In the genomic region with DNA sequence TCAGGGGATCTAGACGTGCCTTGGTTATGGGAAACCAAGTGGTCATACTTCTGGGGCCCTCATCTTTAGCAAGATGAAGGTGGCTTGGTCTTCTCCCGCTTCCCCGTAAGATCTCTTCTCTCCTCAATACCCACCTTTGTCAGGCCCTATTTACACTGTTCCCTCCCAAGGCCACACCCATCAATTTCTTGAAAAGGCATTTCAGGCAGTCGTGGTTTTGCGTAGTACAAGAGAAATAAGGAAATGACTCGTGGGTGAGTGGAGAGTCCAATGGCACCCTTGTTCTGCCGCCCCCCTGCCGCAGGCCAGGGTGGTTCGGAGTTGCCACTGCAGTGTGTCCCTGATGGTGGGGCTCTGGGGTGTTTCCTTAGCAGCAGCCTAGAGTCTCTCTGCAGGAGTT, we compare ENCODE assay signal across 12 cellular contexts. TPM values are rescaled to one million over a fixed set of nuclear protein-coding genes. Genes with fewer than 3 reads are reported as not detected.
DNase-seq lines count a peak whose midpoint lies in the region; ATAC-seq and TF ChIP-seq lines count a peak whose summit lies in the region.
"Had no signal": no experiment of that assay in that cellular context is flagged by ENCODE, and none has a peak within 500 bp of the region (broad histone marks: within the 10 kb centered on the region; RNA-seq: fewer than 3 reads in every experiment).

No MANE protein-coding gene starts in this region.

- no peaks in the 10 kb centered on the region for H3K27me3 Mint-ChIP-seq in MCF 10A (ENCODE audit: insufficient read depth, unreplicated experiment)

- H3K4me3 Mint-ChIP-seq in MCF 10A (ENCODE audit: unreplicated experiment), result peak overlapping the region; percentile 45

- peak; percentile 68 for DNase-seq in MCF 10A (ENCODE audit: unreplicated experiment)
- DNase-seq in breast epithelium (ENCODE audit: low spot score in 2 of 2), result no peak
- peak; percentile 40 to 59 for DNase-seq in SW 1271 (lab: John Stamatoyannopoulos, UW)
- DNase-seq in fibroblast of the aortic adventitia (ENCODE audit: low read depth), result peak; percentile 67
- DNase-seq in NCI-H2107 treated with DMSO at 0.1 percent for 48 hours (lab: John Stamatoyannopoulos, UW; ENCODE audit: unreplicated experiment), result no peak
- DNase-seq: heart left ventricle, NCI-H2107 had no signal

- intact Hi-C loops in MCF 10A (cut with micrococcal nuclease) (no loop called here), breast epithelium (cut with DNase I; ENCODE audit: low total_unique reads) (no loop called here)

- no peaks in the 10 kb centered on the region for H3K4me1 ChIP-seq in breast epithelium
- H3K4me1 ChIP-seq: heart left ventricle had no signal

- peak overlapping the region; percentile 97 for H3K27ac Mint-ChIP-seq in MCF 10A (ENCODE audit: low read depth, unreplicated experiment)

- H3K27ac ChIP-seq in breast epithelium, result no peak overlapping the region
- H3K27ac ChIP-seq: cardiac muscle cell, heart left ventricle, SK-N-MC had no signal

- H3K36me3 Mint-ChIP-seq in MCF 10A (ENCODE audit: insufficient read depth, unreplicated experiment), result peaks cover 8% of the 10 kb centered on the region

- H3K9me3 Mint-ChIP-seq in MCF 10A (ENCODE audit: unreplicated experiment), result no peaks in the 10 kb centered on the region

- H3K9me3 ChIP-seq in breast epithelium, result no peaks in the 10 kb centered on the region
- H3K9me3 ChIP-seq: heart left ventricle had no signal

- no peak overlapping the region for H3K4me3 ChIP-seq in breast epithelium
- no peak overlapping the region for H3K4me3 ChIP-seq in fibroblast of the aortic adventitia (ENCODE audit: low read depth, low read length)
- H3K4me3 ChIP-seq: cardiac muscle cell, heart left ventricle, SK-N-MC had no signal

- ATAC-seq in GM21737 (IDR thresholded peaks at IDR 0.05; ENCODE audit: unreplicated experiment), result no peak
- ATAC-seq in HG03565 (IDR thresholded peaks at IDR 0.05; ENCODE audit: unreplicated experiment), result no peak
- no peak for ATAC-seq in GM19467 (IDR thresholded peaks at IDR 0.05; ENCODE audit: unreplicated experiment)

- H3K36me3 ChIP-seq in breast epithelium, result no peaks in the 10 kb centered on the region
- H3K36me3 ChIP-seq: cardiac muscle cell, heart left ventricle had no signal

- no peaks in the 10 kb centered on the region for H3K27me3 ChIP-seq in breast epithelium
- H3K27me3 ChIP-seq: cardiac muscle cell had no signal

- H3K4me1 Mint-ChIP-seq in MCF 10A (ENCODE audit: insufficient read depth, unreplicated experiment), result peaks cover 44% of the 10 kb centered on the region

- BruUV-seq in MCF 10A (replicated peaks; lab: Mats Ljungman, UMichigan), result no TSS peak

- POLR2A ChIA-PET in MCF 10A (lab: Yijun Ruan, JAX), result interaction anchor here (0.6 to 1.7 kb wide), 6 partner anchors 10 to 220 kb away, joined by 3 to 8 read pairs (median 4); partner anchors contain the start of gene GPRC5A

- CTCF ChIA-PET in MCF 10A (lab: Yijun Ruan, JAX), result interaction anchor here (1.4 to 2.7 kb wide), 4 partner anchors 10 to 92 kb away, joined by 4 to 22 read pairs (median 13); partner anchors contain the start of gene GPRC5A

- TF ChIP-seq CTCF in MCF 10A (IDR thresholded peaks at IDR 0.05; ENCODE audit: unreplicated experiment) (no peak), breast epithelium (IDR thresholded peaks at IDR 0.05) (no peak), fibroblast of the aortic adventitia (IDR thresholded peaks at IDR 0.05; ENCODE audit: insufficient read depth, low read length) (no peak)

- TF ChIP-seq POLR2A in breast epithelium (IDR thresholded peaks at IDR 0.05), result no peak

RNA-seq across cellular contexts. Expression of gene GPRC5A, which starts 9.9 kb away (rescaled TPM):
- total RNA-seq in MCF 10A (2022) (24.1 and 42.1 TPM in 2 replicates), breast epithelium (10 to 100 TPM; 10.9 to 40.1 (median 21.6) TPM), fibroblast of the aortic adventitia (ENCODE audit: low replicate concordance) (5.4 and 15.5 TPM in 2 replicates)

Comparison
In these comparisons a context has a peak if more than half of its experiments do, and no peak if none do; other contexts are left out.
1. DNase-seq: peak in MCF 10A (single experiment), SW 1271 (2 of 2) and fibroblast of the aortic adventitia (single experiment); none in breast epithelium (0 of 2) and NCI-H2107 treated with DMSO at 0.1 percent for 48 hours (single experiment).